ENCODE assay signal across 17 cellular contexts in the genomic region with DNA sequence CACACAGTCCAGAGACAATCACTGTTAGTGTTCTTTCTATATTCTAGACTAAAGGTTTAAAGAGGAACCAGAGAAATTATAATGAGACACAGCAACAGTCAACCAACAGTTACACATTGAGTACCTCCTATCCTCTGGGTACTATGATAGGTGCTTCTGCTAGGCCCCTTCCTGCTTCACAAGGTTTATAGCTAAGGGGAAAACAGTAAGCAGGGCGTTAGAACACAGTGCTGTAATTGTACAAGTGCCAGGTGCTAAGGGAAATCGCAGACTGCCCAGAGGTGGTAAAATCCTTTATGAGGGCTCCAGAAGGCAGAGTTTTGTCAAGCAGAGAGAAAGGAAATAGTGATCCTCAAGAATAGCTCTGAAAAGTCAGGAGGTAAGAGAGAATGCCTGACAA.
DNase-seq lines count a peak whose midpoint lies in the region; ATAC-seq and TF ChIP-seq lines count a peak whose summit lies in the region.
"Had no signal": no experiment of that assay in that cellular context is flagged by ENCODE, and none has a peak within 500 bp of the region (broad histone marks: within the 10 kb centered on the region; RNA-seq: fewer than 3 reads in every experiment).

No MANE protein-coding gene starts in this region.

- H3K27me3 ChIP-seq in adipocyte (replicated peaks; ENCODE audit: control insufficient read depth, insufficient read depth, low read length) (peaks cover 4% of the 10 kb centered on the region), muscle layer of colon (ENCODE audit: control insufficient read depth in 1 of 2, insufficient read depth in 2 of 2, low read length in 2 of 2) (no peaks in the 10 kb centered on the region), transverse colon (no peaks in the 10 kb centered on the region), right lobe of liver (no peaks in the 10 kb centered on the region)

- no peaks in the 10 kb centered on the region for H3K36me3 ChIP-seq in adipocyte (ENCODE audit: control insufficient read depth, insufficient read depth, low read length, severe bottlenecking)
- no peaks in the 10 kb centered on the region for H3K36me3 ChIP-seq in muscle layer of colon (ENCODE audit: insufficient read depth, low read length)
- no peaks in the 10 kb centered on the region for H3K36me3 ChIP-seq in transverse colon
- H3K36me3 ChIP-seq in right lobe of liver = no peaks in the 10 kb centered on the region

- H3K27ac ChIP-seq in muscle layer of colon (ENCODE audit: low read depth, low read length) = peak overlapping the region; percentile 59
- peak overlapping the region; percentile 8 to 58 (median 38) for H3K27ac ChIP-seq in transverse colon
- H3K27ac ChIP-seq in right lobe of liver = no peak overlapping the region
- H3K27ac ChIP-seq: 22Rv1, A549, C4-2B had no signal

- no peak for TF ChIP-seq CTCF in transverse colon (IDR thresholded peaks at IDR 0.05)
- TF ChIP-seq CTCF in right lobe of liver (IDR thresholded peaks at IDR 0.05) = no peak

- no peak for ATAC-seq in right lobe of liver
- ATAC-seq: A549, GM12878 had no signal

- DNase-seq in DMS153 (lab: John Stamatoyannopoulos, UW) = peak; percentile 41
- no peak for DNase-seq in DMS153 treated with DMSO at 0.1 percent for 48 hours (lab: John Stamatoyannopoulos, UW; ENCODE audit: unreplicated experiment)
- DNase-seq in adipocyte (ENCODE audit: low read depth) = no peak
- DNase-seq in transverse colon = peak; percentile 14
- no peak for DNase-seq in right lobe of liver
- DNase-seq in KBM-7 = no peak
- DNase-seq: AML-193; Caco-2; CD4-positive, alpha-beta T cell; DND-41; EL; H9 had no signal

- no peak overlapping the region for H3K4me3 ChIP-seq in adipocyte (ENCODE audit: low read length)
- H3K4me3 ChIP-seq in muscle layer of colon (ENCODE audit: low read depth in 1 of 2, low read length in 2 of 2) = no peak overlapping the region
- no peak overlapping the region for H3K4me3 ChIP-seq in transverse colon
- H3K4me3 ChIP-seq in right lobe of liver = no peak overlapping the region
- H3K4me3 ChIP-seq: A549, GM12878 had no signal

- WGBS in transverse colon (ENCODE audit: low coverage in 1 of 2), 2 donors = 20 to 38% methylated on average over 1 to 2 of the region's 2 CpGs
- 82% methylated on average over 2 of the region's 2 CpGs for WGBS in right lobe of liver (ENCODE audit: insufficient coverage, low coverage, low lambda C conversion rate, missing lambda C conversion rate)

- H3K4me1 ChIP-seq in adipocyte (ENCODE audit: control insufficient read depth, insufficient read depth, low read length) (peaks cover 25% of the 10 kb centered on the region), muscle layer of colon (ENCODE audit: insufficient read depth, low read length) (peaks cover 21% of the 10 kb centered on the region), transverse colon (peaks cover 0 to 6% (median 3%) of the 10 kb centered on the region in 4 donors), right lobe of liver (peaks cover 0 to 5% (median 0%) of the 10 kb centered on the region in 4 donors)
- H3K4me1 ChIP-seq: A549, Caco-2 had no signal

- H3K9ac ChIP-seq in adipocyte (ENCODE audit: low read length) (peak overlapping the region; percentile 28), muscle layer of colon (ENCODE audit: low read length) (no peak overlapping the region)

- no peak for TF ChIP-seq EP300 in transverse colon (IDR thresholded peaks at IDR 0.05; ENCODE audit: low read depth)

- in situ Hi-C loops in transverse colon (cut with MboI; ENCODE audit: low pct_ligation_motif_present in 1 of 4, low pct_unique_long_range_greater_than_20kb in 1 of 4, low sequenced_read_pairs in 3 of 4) (no loop called here), KBM-7 (cut with MboI; ENCODE audit: low pct_unique_long_range_greater_than_20kb, low sequenced_read_pairs) (no loop called here)

- H3K9me3 ChIP-seq in adipocyte (ENCODE audit: control insufficient read depth, low read length) = no peaks in the 10 kb centered on the region
- no peaks in the 10 kb centered on the region for H3K9me3 ChIP-seq in muscle layer of colon (ENCODE audit: low read length)
- no peaks in the 10 kb centered on the region for H3K9me3 ChIP-seq in transverse colon
- H3K9me3 ChIP-seq in right lobe of liver = no peaks in the 10 kb centered on the region
- H3K9me3 ChIP-seq: Caco-2 had no signal

- intact Hi-C loops in transverse colon (cut with DNase I; ENCODE audit: low total_unique reads) (no loop called here), right lobe of liver (cut with DNase I) (no loop called here)

- TF ChIP-seq POLR2A in transverse colon (IDR thresholded peaks at IDR 0.05) (no peak), right lobe of liver (IDR thresholded peaks at IDR 0.05) (no peak)

Comparison
In these comparisons a context has a peak if more than half of its experiments do, and no peak if none do; other contexts are left out.
1. DNase-seq: peak in DMS153 (single experiment) and transverse colon (single experiment); none in DMS153 treated with DMSO at 0.1 percent for 48 hours (single experiment), adipocyte (single experiment), right lobe of liver (0 of 3) and KBM-7 (single experiment).
2. H3K27ac ChIP-seq: peak in muscle layer of colon (single experiment) and transverse colon (4 of 4); none in right lobe of liver (0 of 3).